13 cellular contexts compared by ENCODE assay signal in genomic region chr6:100230115-100230975, GRCh38.
DNase-seq lines count a peak whose midpoint lies in the region; ATAC-seq, FAIRE-seq and TF ChIP-seq lines count a peak whose summit lies in the region.
"Had no signal": no experiment of that assay in that cellular context is flagged by ENCODE, and none has a peak within 500 bp of the region (broad histone marks: within the 10 kb centered on the region; RNA-seq: fewer than 3 reads in every experiment).

No MANE protein-coding gene starts in this region.

- intact Hi-C loops in stomach (cut with DNase I; ENCODE audit: low total_unique reads) = no loop called here

- DNase-seq in stimulated activated naive CD8-positive, alpha-beta T cell treated with anti-CD3 and anti-CD28 coated beads, Interleukin-15, amount 100 ng/mL, for 72 hours = no peak
- DNase-seq in SK-N-DZ (ENCODE audit: low spot score) (peak; percentile 78), keratinocyte (ENCODE audit: low read depth, low spot score) (no peak), stomach (no peak), DMS 273 (lab: John Stamatoyannopoulos, UW; ENCODE audit: unreplicated experiment) (no peak), SIG-M5 (lab: John Stamatoyannopoulos, UW) (no peak)
- no peak for DNase-seq in NK-92 treated with Interleukin-12 subunit alpha and Interleukin-12 subunit beta, amount 100 ng/mL, for 24 hours (lab: John Stamatoyannopoulos, UW)
- DNase-seq: activated naive CD4-positive, alpha-beta T cell treated with anti-CD3 and anti-CD28 coated beads, Interleukin-2, amount 50 U/mL, for 16 hours; DMS 273 treated with DMSO at 0.1 percent for 48 hours; stimulated activated naive CD8-positive, alpha-beta T cell treated with anti-CD3 and anti-CD28 coated beads, Interleukin-15, Interleukin-2, amounts not matched to agents 100 U/mL and 50 U/mL, for 24 hours had no signal

- no peak overlapping the region for H3K4me3 ChIP-seq in keratinocyte (ENCODE audit: control insufficient read depth in 2 of 3, extremely low read depth in 1 of 3, insufficient read depth in 2 of 3, low read depth in 1 of 3, low read length in 3 of 3)
- H3K4me3 ChIP-seq in stomach = no peak overlapping the region

- H3K4me3 Mint-ChIP-seq in stimulated activated naive CD8-positive, alpha-beta T cell treated with anti-CD3 and anti-CD28 coated beads, Interleukin-15, Interleukin-2, amounts not matched to agents 100 ng/mL and 50 ng/mL, for 24 hours = no peak overlapping the region
- H3K4me3 Mint-ChIP-seq in stimulated activated naive CD8-positive, alpha-beta T cell treated with anti-CD3 and anti-CD28 coated beads, Interleukin-15, amount 100 ng/mL, for 72 hours = no peak overlapping the region

- no peaks in the 10 kb centered on the region for H4K20me1 ChIP-seq in keratinocyte (ENCODE audit: control insufficient read depth, extremely low read depth, insufficient read depth, low read length)

- no peak for TF ChIP-seq EP300 in stomach (IDR thresholded peaks at IDR 0.05)

- H3K79me2 ChIP-seq in keratinocyte (ENCODE audit: control insufficient read depth, insufficient read depth, low read length) = no peaks in the 10 kb centered on the region

- peak overlapping the region; percentile 10 for H3K27ac Mint-ChIP-seq in stimulated activated naive CD8-positive, alpha-beta T cell treated with anti-CD3 and anti-CD28 coated beads, Interleukin-15, Interleukin-2, amounts not matched to agents 100 ng/mL and 50 ng/mL, for 24 hours
- H3K27ac Mint-ChIP-seq in stimulated activated naive CD8-positive, alpha-beta T cell treated with anti-CD3 and anti-CD28 coated beads, Interleukin-15, amount 100 ng/mL, for 72 hours = no peak overlapping the region

- H3K4me1 Mint-ChIP-seq in stimulated activated naive CD8-positive, alpha-beta T cell treated with anti-CD3 and anti-CD28 coated beads, Interleukin-15, Interleukin-2, amounts not matched to agents 100 ng/mL and 50 ng/mL, for 24 hours (ENCODE audit: low read depth) = peaks cover 15% of the 10 kb centered on the region
- no peaks in the 10 kb centered on the region for H3K4me1 Mint-ChIP-seq in stimulated activated naive CD8-positive, alpha-beta T cell treated with anti-CD3 and anti-CD28 coated beads, Interleukin-15, amount 100 ng/mL, for 72 hours

- no peaks in the 10 kb centered on the region for H3K9me1 ChIP-seq in keratinocyte (ENCODE audit: control insufficient read depth, extremely low read depth, insufficient read depth, low read length)

- TF ChIP-seq CTCF in keratinocyte (optimal IDR thresholded peaks at IDR 0.05 in 1 of 3, IDR thresholded peaks at IDR 0.05 in 1 of 3, conservative IDR thresholded peaks at IDR 0.05 in 1 of 3; ENCODE audit: extremely low read depth in 1 of 3, insufficient read depth in 2 of 3, low read length in 3 of 3) (no peak), stomach (IDR thresholded peaks at IDR 0.05) (no peak)

- 81 to 87% (median 85%) methylated on average over 6 of the region's 6 CpGs for WGBS in stomach, 5 donors

- peak overlapping the region; percentile 23 for H3K4me2 ChIP-seq in keratinocyte (ENCODE audit: control insufficient read depth, extremely low read depth, insufficient read depth, low read depth, low read length)

- no peak overlapping the region for H3K9ac ChIP-seq in keratinocyte (ENCODE audit: control insufficient read depth, extremely low read depth, insufficient read depth, low read length)

- peaks cover 38% of the 10 kb centered on the region for H3K27me3 Mint-ChIP-seq in stimulated activated naive CD8-positive, alpha-beta T cell treated with anti-CD3 and anti-CD28 coated beads, Interleukin-15, Interleukin-2, amounts not matched to agents 100 ng/mL and 50 ng/mL, for 24 hours
- peaks cover 26% of the 10 kb centered on the region for H3K27me3 Mint-ChIP-seq in stimulated activated naive CD8-positive, alpha-beta T cell treated with anti-CD3 and anti-CD28 coated beads, Interleukin-15, amount 100 ng/mL, for 72 hours
- H3K27me3 Mint-ChIP-seq: IgD-negative memory B cell had no signal

- H2AFZ ChIP-seq in keratinocyte (ENCODE audit: control insufficient read depth, low read length) = peak overlapping the region; percentile 27

- H3K27ac ChIP-seq in keratinocyte (ENCODE audit: control insufficient read depth, insufficient read depth, low read length) = peak overlapping the region; percentile 11
- no peak overlapping the region for H3K27ac ChIP-seq in stomach
- H3K27ac ChIP-seq: pancreas had no signal

- no peak for TF ChIP-seq POLR2A in stomach (IDR thresholded peaks at IDR 0.05)

- H3K27me3 ChIP-seq in keratinocyte (ENCODE audit: control insufficient read depth, extremely low read depth, insufficient read depth, low read length) = no peaks in the 10 kb centered on the region
- H3K27me3 ChIP-seq in stomach = no peaks in the 10 kb centered on the region

- H3K9me3 ChIP-seq in keratinocyte (ENCODE audit: control insufficient read depth, low read depth, low read length) = no peaks in the 10 kb centered on the region
- no peaks in the 10 kb centered on the region for H3K9me3 ChIP-seq in stomach
- H3K9me3 ChIP-seq: pancreas had no signal

- dilution Hi-C loops in keratinocyte (cut with MboI; ENCODE audit: extremely low pct_ligation_motif_present, low sequenced_read_pairs) = no loop called here

- H3K36me3 ChIP-seq in keratinocyte (ENCODE audit: control insufficient read depth in 2 of 2, extremely low read depth in 1 of 2, insufficient read depth in 2 of 2, low read length in 2 of 2) (no peaks in the 10 kb centered on the region), stomach (no peaks in the 10 kb centered on the region)
- H3K36me3 ChIP-seq: pancreas had no signal

- FAIRE-seq in keratinocyte (lab: Jason Lieb, UNC) = no peak
- FAIRE-seq: pancreas had no signal

- H3K9me3 Mint-ChIP-seq in stimulated activated naive CD8-positive, alpha-beta T cell treated with anti-CD3 and anti-CD28 coated beads, Interleukin-15, Interleukin-2, amounts not matched to agents 100 ng/mL and 50 ng/mL, for 24 hours = no peaks in the 10 kb centered on the region
- no peaks in the 10 kb centered on the region for H3K9me3 Mint-ChIP-seq in stimulated activated naive CD8-positive, alpha-beta T cell treated with anti-CD3 and anti-CD28 coated beads, Interleukin-15, amount 100 ng/mL, for 72 hours
- H3K9me3 Mint-ChIP-seq: IgD-negative memory B cell had no signal

- H3K36me3 Mint-ChIP-seq in stimulated activated naive CD8-positive, alpha-beta T cell treated with anti-CD3 and anti-CD28 coated beads, Interleukin-15, Interleukin-2, amounts not matched to agents 100 ng/mL and 50 ng/mL, for 24 hours (ENCODE audit: low read depth) = no peaks in the 10 kb centered on the region
- H3K36me3 Mint-ChIP-seq: IgD-negative memory B cell had no signal

- ATAC-seq in stimulated activated naive CD8-positive, alpha-beta T cell treated with anti-CD3 and anti-CD28 coated beads, Interleukin-15, amount 100 ng/mL, for 72 hours = no peak
- ATAC-seq: stimulated activated naive CD8-positive, alpha-beta T cell treated with anti-CD3 and anti-CD28 coated beads, Interleukin-15, Interleukin-2, amounts not matched to agents 100 U/mL and 50 U/mL, for 24 hours had no signal

- H3K4me1 ChIP-seq in keratinocyte (ENCODE audit: control insufficient read depth, extremely low read depth, insufficient read depth, low read length) (peaks cover 26% of the 10 kb centered on the region), stomach (peaks cover 3 to 12% (median 8%) of the 10 kb centered on the region in 4 donors)
